Comparison of ENCODE assay signal across 27 cellular contexts in genomic region chr2:113005030-113005509, GRCh38. TPM values are rescaled to one million over a fixed set of nuclear protein-coding genes. Genes with fewer than 3 reads are reported as not detected.
"Had no signal": no experiment of that assay in that cellular context is flagged by ENCODE, and none has a peak within 500 bp of the region (broad histone marks: within the 10 kb centered on the region; RNA-seq: fewer than 3 reads in every experiment).

A gene with protein sequence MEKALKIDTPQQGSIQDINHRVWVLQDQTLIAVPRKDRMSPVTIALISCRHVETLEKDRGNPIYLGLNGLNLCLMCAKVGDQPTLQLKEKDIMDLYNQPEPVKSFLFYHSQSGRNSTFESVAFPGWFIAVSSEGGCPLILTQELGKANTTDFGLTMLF (plus strand): TSS chr2:113005459. CDS start chr2:113005872, 413 bp downstream.

- ATAC-seq: activated CD4-positive, alpha-beta T cell treated with anti-CD3 and anti-CD28 coated beads for 36 hours; activated naive CD4-positive, alpha-beta T cell treated with anti-CD3 and anti-CD28 coated beads, Interleukin-2, amount 50 U/mL, for 72 hours; activated T-helper 17 cell treated with anti-CD3 and anti-CD28 coated beads, Interleukin-2, amount 50 U/mL, for 72 hours; left lung; naive thymus-derived CD4-positive, alpha-beta T cell had no signal

- H3K4me1 Mint-ChIP-seq: activated B cell treated with CpG ODN at 0.5 μM for 24 hours; activated T-helper 17 cell treated with anti-CD3 and anti-CD28 coated beads, Interleukin-2, amount 50 U/mL, for 72 hours; brain; immature natural killer cell had no signal

- H3K4me3 ChIP-seq: dorsolateral prefrontal cortex, hepatocyte, left lung, lung, testis, vagina had no signal

- DNase-seq: activated B cell treated with CpG ODN at 0.5 μM for 24 hours; activated CD4-positive, alpha-beta T cell treated with anti-CD3 and anti-CD28 coated beads for 36 hours; activated CD4-positive, alpha-beta T cell treated with anti-CD3 and anti-CD28 coated beads, Interleukin-2, amount 50 U/mL, for 4 hours; activated CD8-positive, alpha-beta memory T cell treated with anti-CD3 and anti-CD28 coated beads for 24 hours; activated CD8-positive, alpha-beta memory T cell treated with anti-CD3 and anti-CD28 coated beads, Interleukin-2, amount 50 U/mL, for 4 hours; activated T-cell treated with anti-CD3 and anti-CD28 coated beads, Interleukin-2, amount 50 U/mL, for 24 hours; aorta; caudate nucleus; dorsolateral prefrontal cortex; foreskin melanocyte; immature natural killer cell; left lung; naive thymus-derived CD4-positive, alpha-beta T cell; retina; stimulated activated CD4-positive, alpha-beta T cell treated with anti-CD3 and anti-CD28 coated beads, Interleukin-4, amount 100 ng/mL, for 1 hour; stimulated activated naive CD4-positive, alpha-beta T cell; testis had no signal

- H3K27me3 Mint-ChIP-seq: activated CD4-positive, alpha-beta T cell treated with anti-CD3 and anti-CD28 coated beads for 36 hours; activated T-cell treated with anti-CD3 and anti-CD28 coated beads, Interleukin-2, amount 50 U/mL, for 24 hours; activated T-helper 17 cell treated with anti-CD3 and anti-CD28 coated beads, Interleukin-2, amount 50 U/mL, for 72 hours had no signal

- H3K4me3 Mint-ChIP-seq: activated B cell treated with CpG ODN at 0.5 μM for 24 hours; activated CD4-positive, alpha-beta T cell treated with anti-CD3 and anti-CD28 coated beads for 36 hours; activated T-cell treated with anti-CD3 and anti-CD28 coated beads, Interleukin-2, amount 50 U/mL, for 24 hours; activated T-helper 17 cell treated with anti-CD3 and anti-CD28 coated beads, Interleukin-2, amount 50 U/mL, for 72 hours; brain; immature natural killer cell; naive thymus-derived CD4-positive, alpha-beta T cell; type B pancreatic cell had no signal

- H3K36me3 Mint-ChIP-seq: brain, type B pancreatic cell had no signal

- H3K27ac Mint-ChIP-seq: activated B cell treated with CpG ODN at 0.5 μM for 24 hours; activated CD4-positive, alpha-beta T cell treated with anti-CD3 and anti-CD28 coated beads for 36 hours; activated T-cell treated with anti-CD3 and anti-CD28 coated beads, Interleukin-2, amount 50 U/mL, for 24 hours; activated T-helper 17 cell treated with anti-CD3 and anti-CD28 coated beads, Interleukin-2, amount 50 U/mL, for 72 hours; brain; immature natural killer cell; progenitor cell of endocrine pancreas; type B pancreatic cell had no signal

RNA-seq across cellular contexts. Expression of the gene that starts here (rescaled TPM):
- total RNA-seq: activated B cell treated with CpG ODN at 0.5 μM for 24 hours; activated CD4-positive, alpha-beta T cell treated with anti-CD3 and anti-CD28 coated beads for 36 hours; activated naive CD4-positive, alpha-beta T cell treated with anti-CD3 and anti-CD28 coated beads, Interleukin-2, amount 50 U/mL, for 72 hours; activated T-helper 17 cell treated with anti-CD3 and anti-CD28 coated beads, Interleukin-2, amount 50 U/mL, for 72 hours; aorta; dorsolateral prefrontal cortex; hepatocyte; kidney epithelial cell; left lung; lung; osteocyte; progenitor cell of endocrine pancreas; testis had no signal
